20 cellular contexts compared by ENCODE assay signal in the genomic region with DNA sequence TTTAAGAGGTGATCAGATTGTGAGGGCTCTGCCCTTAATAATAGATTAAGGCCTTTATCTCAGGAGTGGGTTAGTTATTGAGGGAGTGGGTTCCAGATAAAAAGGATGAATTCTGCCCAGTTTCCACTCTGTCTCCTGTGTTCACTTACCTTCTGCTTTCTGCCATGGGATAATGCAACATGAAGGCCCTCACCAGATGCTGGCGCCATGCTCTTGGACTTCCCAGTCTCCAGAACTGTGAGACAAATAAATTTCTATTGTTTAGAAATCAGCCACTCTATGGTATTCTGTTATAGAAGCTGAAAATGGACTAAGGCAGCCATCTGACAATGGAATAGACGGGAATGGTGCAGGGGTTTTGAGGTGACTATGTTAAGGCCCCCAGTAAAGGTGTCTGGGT.
"Had no signal": no experiment of that assay in that cellular context is flagged by ENCODE, and none has a peak within 500 bp of the region (broad histone marks: within the 10 kb centered on the region; RNA-seq: fewer than 3 reads in every experiment).

No MANE protein-coding gene starts in this region.

- DNase-seq: activated CD4-positive, alpha-beta T cell treated with anti-CD3 and anti-CD28 coated beads for 1 hour; activated CD4-positive, alpha-beta T cell treated with anti-CD3 and anti-CD28 coated beads, Interleukin-2, amount 50 U/mL, for 1 hour; activated CD8-positive, alpha-beta T cell treated with anti-CD3 and anti-CD28 coated beads for 36 hours; activated effector memory CD4-positive, alpha-beta T cell treated with Interleukin-2 at 50 U/mL for 16 hours; activated naive CD4-positive, alpha-beta T cell treated with Interleukin-2 at 50 U/mL for 16 hours; anterior cingulate cortex; body of pancreas; cortex of kidney; hippocampal formation; kidney; left colon; mucosa of descending colon; posterior cingulate gyrus; right cardiac atrium; stimulated activated CD4-positive, alpha-beta T cell treated with anti-CD3 and anti-CD28 coated beads, Interleukin-4, amount 100 ng/mL, for 1 hour; T-helper 2 cell had no signal

- H3K4me3 ChIP-seq: body of pancreas, mucosa of descending colon, thoracic aorta had no signal

- H3K27ac ChIP-seq: body of pancreas, thoracic aorta had no signal

- ATAC-seq: activated CD8-positive, alpha-beta T cell treated with anti-CD3 and anti-CD28 coated beads for 36 hours; body of pancreas; left colon; mucosa of descending colon; natural killer cell treated with Interleukin-12 subunit alpha and Interleukin-12 subunit beta and Interleukin-15 and Interleukin-18, amount 100 ng/mL, for 72 hours; right cardiac atrium; WTC11 had no signal

- H3K9me3 ChIP-seq: body of pancreas, mucosa of descending colon, thoracic aorta had no signal

- H3K36me3 ChIP-seq: thoracic aorta had no signal

- FAIRE-seq: endothelial cell of umbilical vein, kidney had no signal

- H3K4me1 ChIP-seq: body of pancreas had no signal

- H3K27me3 ChIP-seq: body of pancreas had no signal
